ENCODE assay signal across 24 cellular contexts in genomic region chr22:44394246-44395115, GRCh38.
DNase-seq lines count a peak whose midpoint lies in the region; ATAC-seq and TF ChIP-seq lines count a peak whose summit lies in the region.
"Had no signal": no experiment of that assay in that cellular context is flagged by ENCODE, and none has a peak within 500 bp of the region (broad histone marks: within the 10 kb centered on the region; RNA-seq: fewer than 3 reads in every experiment).

No MANE protein-coding gene starts in this region.

- POLR2A ChIA-PET in MCF 10A (lab: Yijun Ruan, JAX): no interaction called here

- H3K9me3 Mint-ChIP-seq in chondrocyte (ENCODE audit: low read depth): no peaks in the 10 kb centered on the region
- no peaks in the 10 kb centered on the region for H3K9me3 Mint-ChIP-seq in MCF 10A (ENCODE audit: unreplicated experiment)
- H3K9me3 Mint-ChIP-seq: activated naive CD4-positive, alpha-beta T cell treated with anti-CD3 and anti-CD28 coated beads for 36 hours; CD4-positive, alpha-beta T cell had no signal

- intact Hi-C loops in heart left ventricle (cut with DNase I) (no loop called here), heart right ventricle (cut with DNase I) (no loop called here), mucosa of descending colon (cut with DNase I, micrococcal nuclease) (no loop called here), upper lobe of right lung (cut with DNase I) (no loop called here), MCF 10A (cut with micrococcal nuclease) (no loop called here)

- H3K27me3 ChIP-seq in heart left ventricle (peaks cover 0 to 10% (median 0%) of the 10 kb centered on the region in 9 donors), heart right ventricle (peaks cover 0 to 16% (median 0%) of the 10 kb centered on the region in 7 donors), upper lobe of right lung (no peaks in the 10 kb centered on the region)
- H3K27me3 ChIP-seq: pancreas, SJCRH30, vagina had no signal

- no peaks in the 10 kb centered on the region for H3K4me1 Mint-ChIP-seq in chondrocyte (ENCODE audit: low read depth)
- H3K4me1 Mint-ChIP-seq in MCF 10A (ENCODE audit: insufficient read depth, unreplicated experiment): peaks cover 10% of the 10 kb centered on the region
- H3K4me1 Mint-ChIP-seq: IgD-negative memory B cell, immature natural killer cell had no signal

- 89 to 94% (median 92%) methylated on average over 21 to 22 of the region's 22 CpGs for WGBS in heart left ventricle, 4 donors
- 91 to 93% methylated on average over 22 of the region's 22 CpGs for WGBS in heart right ventricle, 2 donors

- H3K4me1 ChIP-seq in heart left ventricle (no peaks in the 10 kb centered on the region), heart right ventricle (no peaks in the 10 kb centered on the region), mucosa of descending colon (ENCODE audit: low read depth) (no peaks in the 10 kb centered on the region), upper lobe of right lung (no peaks in the 10 kb centered on the region)
- H3K4me1 ChIP-seq: pancreas, SJCRH30, vagina had no signal

- TF ChIP-seq CTCF in heart left ventricle (IDR thresholded peaks at IDR 0.05): no peak
- TF ChIP-seq CTCF in heart right ventricle (IDR thresholded peaks at IDR 0.05): no peak
- no peak for TF ChIP-seq CTCF in chondrocyte (IDR thresholded peaks at IDR 0.05)
- TF ChIP-seq CTCF in mucosa of descending colon (IDR thresholded peaks at IDR 0.05): no peak
- no peak for TF ChIP-seq CTCF in upper lobe of right lung (IDR thresholded peaks at IDR 0.05)
- no peak for TF ChIP-seq CTCF in MCF 10A (IDR thresholded peaks at IDR 0.05; ENCODE audit: unreplicated experiment)

- H3K27ac ChIP-seq in heart left ventricle (no peak overlapping the region), heart right ventricle (no peak overlapping the region), upper lobe of right lung (no peak overlapping the region)
- H3K27ac ChIP-seq: epithelial cell of prostate, pancreas, PC-9, SJCRH30, vagina had no signal

- DNase-seq in heart left ventricle (peak; percentile 0 to 25 (median 8)), heart right ventricle (no peak), chondrocyte (ENCODE audit: low spot score) (peak; percentile 42), mucosa of descending colon (peak in 2 of 3 donors; percentile 3 to 14), upper lobe of right lung (peak; percentile 42), MCF 10A (ENCODE audit: unreplicated experiment) (no peak), GM03348 (ENCODE audit: low spot score) (no peak), T-helper 2 cell (no peak)
- DNase-seq: activated CD4-positive, alpha-beta T cell treated with anti-CD3 and anti-CD28 coated beads, Interleukin-2, amount 50 U/mL, for 48 hours; activated naive CD4-positive, alpha-beta T cell treated with anti-CD3 and anti-CD28 coated beads for 36 hours; central memory CD4-positive, alpha-beta T cell; DMS153; immature natural killer cell; NCI-H1417; NCI-H510A; SJCRH30 had no signal

- H3K36me3 ChIP-seq in heart left ventricle (no peaks in the 10 kb centered on the region), heart right ventricle (no peaks in the 10 kb centered on the region), mucosa of descending colon (ENCODE audit: low read depth) (no peaks in the 10 kb centered on the region), upper lobe of right lung (no peaks in the 10 kb centered on the region)
- H3K36me3 ChIP-seq: pancreas, SJCRH30, vagina had no signal

- CTCF ChIA-PET in MCF 10A (lab: Yijun Ruan, JAX): interaction anchor here (0.7 to 0.9 kb wide), 2 partner anchors 20 to 31 kb away, joined by 3 read pairs; no protein-coding TSS in a partner anchor

- no peak overlapping the region for H3K4me3 ChIP-seq in heart left ventricle
- no peak overlapping the region for H3K4me3 ChIP-seq in heart right ventricle
- no peak overlapping the region for H3K4me3 ChIP-seq in mucosa of descending colon
- no peak overlapping the region for H3K4me3 ChIP-seq in upper lobe of right lung
- H3K4me3 ChIP-seq: GM12878, pancreas, PC-9, SJCRH30, vagina had no signal

- ATAC-seq in heart left ventricle (no peak), heart right ventricle (no peak), mucosa of descending colon (no peak), upper lobe of right lung (no peak)
- ATAC-seq: GM12878, pancreas, T-helper 17 cell had no signal

- no TSS peak for BruUV-seq in MCF 10A (replicated peaks; lab: Mats Ljungman, UMichigan)

- no peak for TF ChIP-seq POLR2A in heart left ventricle (IDR thresholded peaks at IDR 0.05)

- H3K4me3 Mint-ChIP-seq in chondrocyte (ENCODE audit: unreplicated experiment) (no peak overlapping the region), MCF 10A (ENCODE audit: unreplicated experiment) (no peak overlapping the region)
- H3K4me3 Mint-ChIP-seq: activated naive CD4-positive, alpha-beta T cell treated with anti-CD3 and anti-CD28 coated beads for 36 hours; CD4-positive, alpha-beta T cell; IgD-negative memory B cell; immature natural killer cell; T-helper 17 cell had no signal

- H3K36me3 Mint-ChIP-seq in chondrocyte (ENCODE audit: low read depth) (no peaks in the 10 kb centered on the region), MCF 10A (ENCODE audit: insufficient read depth, unreplicated experiment) (no peaks in the 10 kb centered on the region)
- H3K36me3 Mint-ChIP-seq: IgD-negative memory B cell, immature natural killer cell had no signal

- H3K27me3 Mint-ChIP-seq in chondrocyte (ENCODE audit: low read depth) (peaks cover 39% of the 10 kb centered on the region), MCF 10A (ENCODE audit: insufficient read depth, unreplicated experiment) (peaks cover 12% of the 10 kb centered on the region)
- H3K27me3 Mint-ChIP-seq: CD4-positive, alpha-beta T cell had no signal

- no peaks in the 10 kb centered on the region for H3K9me3 ChIP-seq in heart left ventricle
- H3K9me3 ChIP-seq in heart right ventricle: no peaks in the 10 kb centered on the region
- no peaks in the 10 kb centered on the region for H3K9me3 ChIP-seq in mucosa of descending colon
- no peaks in the 10 kb centered on the region for H3K9me3 ChIP-seq in upper lobe of right lung
- H3K9me3 ChIP-seq: pancreas, SJCRH30, vagina had no signal

- H3K27ac Mint-ChIP-seq in chondrocyte (ENCODE audit: unreplicated experiment) (no peak overlapping the region), MCF 10A (ENCODE audit: low read depth, unreplicated experiment) (no peak overlapping the region)
- H3K27ac Mint-ChIP-seq: activated naive CD4-positive, alpha-beta T cell treated with anti-CD3 and anti-CD28 coated beads for 36 hours; CD4-positive, alpha-beta T cell; immature natural killer cell; T-helper 17 cell had no signal

Comparison
In these comparisons a context has a peak if more than half of its experiments do, and no peak if none do; other contexts are left out.
1. DNase-seq: peak in heart left ventricle (5 of 5), chondrocyte (single experiment), mucosa of descending colon (2 of 3) and upper lobe of right lung (single experiment); none in heart right ventricle (0 of 2), MCF 10A (single experiment), GM03348 (single experiment) and T-helper 2 cell (0 of 5).